8 cellular contexts compared by ENCODE assay signal in genomic region chr1:228635304-228635703, GRCh38.
DNase-seq lines count a peak whose midpoint lies in the region; ATAC-seq and TF ChIP-seq lines count a peak whose summit lies in the region.
"Not testable (repeated sequence)": the region's sequence is repeated elsewhere in the genome, so short reads cannot be mapped to it uniquely, and the experiment has no call there.

No MANE protein-coding gene starts in this region.

- in situ Hi-C loops in astrocyte of the cerebellum (cut with HindIII; ENCODE audit: low sequenced_read_pairs) = not testable (repeated sequence)

- H3K4me3 ChIP-seq in GM06990 (replicated peaks; ENCODE audit: low read depth, low read length) (peak overlapping the region; percentile 37), Peyer's patch (peak overlapping the region; percentile 26 to 45 (median 36)), astrocyte of the cerebellum (ENCODE audit: low read depth, low read length) (peak overlapping the region; percentile 28), uterus (peak overlapping the region in 1 of 2 donors; percentile 28)

- CTCF ChIA-PET in activated CD8-positive, alpha-beta T cell treated with anti-CD3 and anti-CD28 coated beads for 36 hours (lab: Charles Lee) = not testable (repeated sequence)

- H3K36me3 Mint-ChIP-seq in activated CD8-positive, alpha-beta T cell treated with anti-CD3 and anti-CD28 coated beads for 36 hours (ENCODE audit: low read depth) = not testable (repeated sequence)

- ATAC-seq in activated CD8-positive, alpha-beta T cell treated with anti-CD3 and anti-CD28 coated beads for 36 hours; Right ventricle myocardium inferior: not testable (repeated sequence)

- not testable (repeated sequence) for H3K36me3 ChIP-seq in GM06990 (ENCODE audit: control insufficient read depth, insufficient read depth, low read length); Peyer's patch; uterus

- DNase-seq in GM06990 (ENCODE audit: extremely low read depth, insufficient read length) (peak; percentile 37), Peyer's patch (peak in 2 of 3 donors; percentile 37 to 64), Right ventricle myocardium inferior (ENCODE audit: missing footprints) (peak; percentile 83), mesenteric fat pad (ENCODE audit: low spot score) (peak; percentile 94), uterus (peak; percentile 46 to 72)
- DNase-seq in activated CD8-positive, alpha-beta T cell treated with anti-CD3 and anti-CD28 coated beads for 36 hours = peak; percentile 53
- DNase-seq in astrocyte of the cerebellum (ENCODE audit: low read depth) = not testable (repeated sequence)
- DNase-seq in stimulated activated CD4-positive, alpha-beta T cell treated with anti-CD3 and anti-CD28 coated beads, Interleukin-15, amount 100 ng/mL, for 24 hours = peak; percentile 57

- not testable (repeated sequence) for H3K4me3 Mint-ChIP-seq in activated CD8-positive, alpha-beta T cell treated with anti-CD3 and anti-CD28 coated beads for 36 hours

- not testable (repeated sequence) for H3K27ac Mint-ChIP-seq in activated CD8-positive, alpha-beta T cell treated with anti-CD3 and anti-CD28 coated beads for 36 hours

- intact Hi-C loops in activated CD8-positive, alpha-beta T cell treated with anti-CD3 and anti-CD28 coated beads for 36 hours (cut with micrococcal nuclease); Right ventricle myocardium inferior (cut with DNase I); uterus (cut with DNase I; ENCODE audit: low total_unique reads): not testable (repeated sequence)

- POLR2A ChIA-PET in activated CD8-positive, alpha-beta T cell treated with anti-CD3 and anti-CD28 coated beads for 36 hours (lab: Charles Lee) = not testable (repeated sequence)

- not testable (repeated sequence) for TF ChIP-seq POLR2A in Peyer's patch (IDR thresholded peaks at IDR 0.05); uterus (IDR thresholded peaks at IDR 0.05)

- peak overlapping the region in 1 of 4 donors; percentile 38 for H3K27ac ChIP-seq in Peyer's patch
- peak overlapping the region in 1 of 2 donors; percentile 68 for H3K27ac ChIP-seq in uterus

- H3K27me3 ChIP-seq in GM06990 (replicated peaks; ENCODE audit: control insufficient read depth, insufficient read depth, low read length); Peyer's patch; uterus: not testable (repeated sequence)

- not testable (repeated sequence) for TF ChIP-seq CTCF in GM06990 (IDR thresholded peaks at IDR 0.05; ENCODE audit: insufficient read depth, low read length, poor library complexity, severe bottlenecking); Peyer's patch (IDR thresholded peaks at IDR 0.05); activated CD8-positive, alpha-beta T cell treated with anti-CD3 and anti-CD28 coated beads for 36 hours (IDR thresholded peaks at IDR 0.05); astrocyte of the cerebellum (IDR thresholded peaks at IDR 0.05; ENCODE audit: low read depth, low read length, missing control alignments); uterus (IDR thresholded peaks at IDR 0.05)

- not testable (repeated sequence) for H3K4me1 Mint-ChIP-seq in activated CD8-positive, alpha-beta T cell treated with anti-CD3 and anti-CD28 coated beads for 36 hours (ENCODE audit: low read depth)

- H3K4me1 ChIP-seq in Peyer's patch, uterus: not testable (repeated sequence)

- not testable (repeated sequence) for H3K27me3 Mint-ChIP-seq in activated CD8-positive, alpha-beta T cell treated with anti-CD3 and anti-CD28 coated beads for 36 hours

- H3K9me3 Mint-ChIP-seq in activated CD8-positive, alpha-beta T cell treated with anti-CD3 and anti-CD28 coated beads for 36 hours = not testable (repeated sequence)

- H3K9me3 ChIP-seq in Peyer's patch, uterus: not testable (repeated sequence)
